ENCODE assay signal across 13 cellular contexts in genomic region chr17:29711588-29712385, GRCh38.
A peak's percentile ranks its signal among the peaks of the same experiment; 100 is the strongest.
DNase-seq lines count a peak whose midpoint lies in the region; ATAC-seq and TF ChIP-seq lines count a peak whose summit lies in the region.
"Had no signal": no experiment of that assay in that cellular context is flagged by ENCODE, and none has a peak within 500 bp of the region (broad histone marks: within the 10 kb centered on the region; RNA-seq: fewer than 3 reads in every experiment).

No MANE protein-coding gene starts in this region.

- H3K27me3 Mint-ChIP-seq in MCF 10A (ENCODE audit: insufficient read depth, unreplicated experiment) (no peaks in the 10 kb centered on the region), memory B cell (no peaks in the 10 kb centered on the region)
- no peaks in the 10 kb centered on the region for H3K27me3 Mint-ChIP-seq in activated CD8-positive, alpha-beta T cell treated with anti-CD3 and anti-CD28 coated beads, Interleukin-2, amount 10 ng/mL, durations not matched to agents 7 days and 5 days (ENCODE audit: low read depth)

- no peak overlapping the region for H3K4me3 ChIP-seq in breast epithelium
- no peak overlapping the region for H3K4me3 ChIP-seq in thyroid gland (replicated peaks in 1 of 3)
- no peak overlapping the region for H3K4me3 ChIP-seq in tibial artery

- H3K9me3 ChIP-seq in breast epithelium, result no peaks in the 10 kb centered on the region
- no peaks in the 10 kb centered on the region for H3K9me3 ChIP-seq in thyroid gland
- H3K9me3 ChIP-seq in tibial artery, result no peaks in the 10 kb centered on the region

- H3K27me3 ChIP-seq in breast epithelium, result no peaks in the 10 kb centered on the region
- H3K27me3 ChIP-seq in thyroid gland, result no peaks in the 10 kb centered on the region
- H3K27me3 ChIP-seq in tibial artery, result no peaks in the 10 kb centered on the region

- POLR2A ChIA-PET in MCF 10A (lab: Yijun Ruan, JAX), result interaction anchor here (0.6 to 3.4 kb wide), 31 partner anchors 8 to 630 kb away, joined by 3 to 19 read pairs (median 4); partner anchors contain the start of genes ANKRD13B and SSH2
- POLR2A ChIA-PET in activated CD8-positive, alpha-beta T cell treated with anti-CD3 and anti-CD28 coated beads, Interleukin-2, amount 10 ng/mL, durations not matched to agents 7 days and 5 days (lab: Charles Lee), result interaction anchor here (0.9 to 1.8 kb wide), 2 partner anchors 11 to 12 kb away, joined by 3 to 7 read pairs; no protein-coding TSS in a partner anchor

- H3K27ac Mint-ChIP-seq in MCF 10A (ENCODE audit: low read depth, unreplicated experiment), result peak overlapping the region; percentile 77
- H3K27ac Mint-ChIP-seq in activated CD8-positive, alpha-beta T cell treated with anti-CD3 and anti-CD28 coated beads, Interleukin-2, amount 10 ng/mL, durations not matched to agents 7 days and 5 days, result peak overlapping the region; percentile 20
- H3K27ac Mint-ChIP-seq in memory B cell, result peak overlapping the region; percentile 89
- H3K27ac Mint-ChIP-seq: T-helper 1 cell treated with Interleukin-12 subunit alpha and Interleukin-12 subunit beta and Interleukin-4 antibody, amounts not matched to agents 30 μg/mL and 1 μg/mL, for 36 hours had no signal

- CTCF ChIA-PET in MCF 10A (lab: Yijun Ruan, JAX), result interaction anchor here (0.6 to 1.3 kb wide), 5 partner anchors 11 to 50 kb away, joined by 3 to 4 read pairs (median 3); no protein-coding TSS in a partner anchor
- CTCF ChIA-PET in activated CD8-positive, alpha-beta T cell treated with anti-CD3 and anti-CD28 coated beads, Interleukin-2, amount 10 ng/mL, durations not matched to agents 7 days and 5 days (lab: Charles Lee), result interaction anchor here (1.3 to 2.8 kb wide), 3 partner anchors 11 to 93 kb away, joined by 4 to 12 read pairs (median 6); no protein-coding TSS in a partner anchor

- H3K4me1 Mint-ChIP-seq in MCF 10A (ENCODE audit: insufficient read depth, unreplicated experiment) (peaks cover 32% of the 10 kb centered on the region), memory B cell (peaks cover 51% of the 10 kb centered on the region)
- H3K4me1 Mint-ChIP-seq in activated CD8-positive, alpha-beta T cell treated with anti-CD3 and anti-CD28 coated beads, Interleukin-2, amount 10 ng/mL, durations not matched to agents 7 days and 5 days (ENCODE audit: low read depth), result peaks cover 45% of the 10 kb centered on the region

- DNase-seq in MCF 10A (ENCODE audit: unreplicated experiment) (no peak), breast epithelium (ENCODE audit: low spot score in 2 of 2) (no peak), memory B cell (ENCODE audit: low spot score in 2 of 2) (no peak), thyroid gland (no peak), tibial artery (no peak)
- DNase-seq in activated CD8-positive, alpha-beta T cell treated with anti-CD3 and anti-CD28 coated beads, Interleukin-2, amount 10 ng/mL, durations not matched to agents 7 days and 5 days, result no peak
- no peak for DNase-seq in activated CD4-positive, CD25-positive, alpha-beta regulatory T cell (lab: John Stamatoyannopoulos, UW)
- DNase-seq: activated CD4-positive, alpha-beta T cell treated with anti-CD3 and anti-CD28 coated beads, Interleukin-2, amount 50 U/mL, for 4 hours; activated gamma-delta T cell; NCI-H1092; NCI-H345 had no signal

- H3K9me3 Mint-ChIP-seq in MCF 10A (ENCODE audit: unreplicated experiment), result no peaks in the 10 kb centered on the region
- H3K9me3 Mint-ChIP-seq in activated CD8-positive, alpha-beta T cell treated with anti-CD3 and anti-CD28 coated beads, Interleukin-2, amount 10 ng/mL, durations not matched to agents 7 days and 5 days (ENCODE audit: insufficient read depth), result no peaks in the 10 kb centered on the region
- no peaks in the 10 kb centered on the region for H3K9me3 Mint-ChIP-seq in memory B cell
- H3K9me3 Mint-ChIP-seq: T-helper 1 cell treated with Interleukin-12 subunit alpha and Interleukin-12 subunit beta and Interleukin-4 antibody, amounts not matched to agents 30 μg/mL and 1 μg/mL, for 36 hours had no signal

- no peaks in the 10 kb centered on the region for H3K36me3 ChIP-seq in breast epithelium
- H3K36me3 ChIP-seq in thyroid gland, result no peaks in the 10 kb centered on the region
- no peaks in the 10 kb centered on the region for H3K36me3 ChIP-seq in tibial artery

- H3K4me3 Mint-ChIP-seq in MCF 10A (ENCODE audit: unreplicated experiment) (no peak overlapping the region), memory B cell (no peak overlapping the region)
- no peak overlapping the region for H3K4me3 Mint-ChIP-seq in activated CD8-positive, alpha-beta T cell treated with anti-CD3 and anti-CD28 coated beads, Interleukin-2, amount 10 ng/mL, durations not matched to agents 7 days and 5 days
- H3K4me3 Mint-ChIP-seq: T-helper 1 cell treated with Interleukin-12 subunit alpha and Interleukin-12 subunit beta and Interleukin-4 antibody, amounts not matched to agents 30 μg/mL and 1 μg/mL, for 36 hours had no signal

- H3K36me3 Mint-ChIP-seq in MCF 10A (ENCODE audit: insufficient read depth, unreplicated experiment), result peaks cover 12% of the 10 kb centered on the region
- H3K36me3 Mint-ChIP-seq in activated CD8-positive, alpha-beta T cell treated with anti-CD3 and anti-CD28 coated beads, Interleukin-2, amount 10 ng/mL, durations not matched to agents 7 days and 5 days (ENCODE audit: low read depth), result peaks cover 46% of the 10 kb centered on the region
- peaks cover 19% of the 10 kb centered on the region for H3K36me3 Mint-ChIP-seq in memory B cell

- TF ChIP-seq POLR2A in breast epithelium (IDR thresholded peaks at IDR 0.05) (no peak), thyroid gland (IDR thresholded peaks at IDR 0.05) (no peak)

- ATAC-seq in activated CD8-positive, alpha-beta T cell treated with anti-CD3 and anti-CD28 coated beads, Interleukin-2, amount 10 ng/mL, durations not matched to agents 7 days and 5 days, result no peak
- no peak for ATAC-seq in memory B cell (ENCODE audit: low read depth)
- ATAC-seq in HG03196 (IDR thresholded peaks at IDR 0.05; ENCODE audit: unreplicated experiment), result no peak

- WGBS in thyroid gland, 2 donors, result 95 to 97% methylated on average over 11 of the region's 11 CpGs

- TF ChIP-seq CTCF in MCF 10A (IDR thresholded peaks at IDR 0.05; ENCODE audit: unreplicated experiment) (no peak), breast epithelium (IDR thresholded peaks at IDR 0.05) (no peak), thyroid gland (IDR thresholded peaks at IDR 0.05) (no peak), tibial artery (IDR thresholded peaks at IDR 0.05) (no peak)

- no TSS peak for BruUV-seq in MCF 10A (replicated peaks; lab: Mats Ljungman, UMichigan)

- intact Hi-C loops in MCF 10A (cut with micrococcal nuclease) (loop anchor here (2.0 kb wide), 1 partner anchor 73 kb away; no protein-coding TSS in a partner anchor), breast epithelium (cut with DNase I; ENCODE audit: low total_unique reads) (no loop called here), thyroid gland (cut with DNase I) (no loop called here), tibial artery (cut with DNase I; ENCODE audit: low total_unique reads) (no loop called here)

- H3K4me1 ChIP-seq in breast epithelium (no peaks in the 10 kb centered on the region), thyroid gland (peaks cover 38 to 62% of the 10 kb centered on the region in 2 donors), tibial artery (peaks cover 0 to 19% (median 4%) of the 10 kb centered on the region in 4 donors)

- H3K27ac ChIP-seq in breast epithelium (no peak overlapping the region), thyroid gland (peak overlapping the region in 2 of 3 donors; percentile 70 to 77), tibial artery (no peak overlapping the region)

Comparison
In these comparisons a context has a peak if more than half of its experiments do, and no peak if none do; other contexts are left out.
1. H3K27ac Mint-ChIP-seq: peak in every context shown above with its lines; median percentile 89 in memory B cell; 77 in MCF 10A; 20 in activated CD8-positive, alpha-beta T cell treated with anti-CD3 and anti-CD28 coated beads, Interleukin-2, amount 10 ng/mL, durations not matched to agents 7 days and 5 days.
2. H3K27ac ChIP-seq: peak in thyroid gland (2 of 3); none in breast epithelium (0 of 2) and tibial artery (0 of 2).